ENCODE assay signal across 8 cellular contexts in the genomic region with DNA sequence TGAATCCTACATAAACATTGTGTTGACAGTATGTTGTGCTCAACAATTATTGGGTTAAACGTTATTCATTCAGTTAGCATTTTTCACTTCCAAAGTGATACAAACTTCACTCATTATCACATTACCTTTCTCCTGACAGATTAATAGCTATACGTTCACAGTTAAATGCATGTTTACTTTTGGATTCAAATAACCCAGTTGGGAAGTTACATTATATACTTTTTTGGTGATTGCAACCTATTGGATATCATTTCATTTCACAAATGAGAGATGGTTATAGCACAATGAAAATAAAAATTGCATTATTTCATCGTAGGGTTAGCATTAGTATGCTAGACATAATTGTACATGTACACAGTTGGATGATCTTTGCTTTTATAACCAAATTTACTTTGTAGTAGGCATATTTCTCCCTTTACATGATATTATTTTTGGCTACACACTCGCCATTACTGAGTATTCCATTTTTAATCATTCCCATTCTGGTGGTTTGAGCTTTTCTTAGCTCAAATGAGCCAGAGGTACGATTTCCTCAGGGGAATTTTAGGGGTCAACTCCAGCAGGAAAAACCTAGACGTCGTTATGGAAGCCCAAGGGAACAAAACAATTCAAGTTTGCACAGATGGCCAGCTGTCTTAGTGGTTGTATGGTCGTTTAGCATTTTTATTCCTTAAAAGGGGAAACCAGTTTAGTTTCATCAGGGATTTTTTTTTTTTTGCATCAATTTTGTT.
DNase-seq lines count a peak whose midpoint lies in the region.

No MANE protein-coding gene starts in this region.

- peak overlapping the region; percentile 60; the same call in 1 of the 2 replicates for H3K27ac ChIP-seq in SK-N-MC

- H3K4me1 Mint-ChIP-seq in activated T-cell treated with anti-CD3 and anti-CD28 coated beads, Interleukin-2, amount 50 U/mL, for 24 hours (ENCODE audit: low read depth) = peaks cover 46% of the 10 kb centered on the region

- H3K36me3 ChIP-seq in SK-N-MC (ENCODE audit: insufficient read depth, low read length) = peaks cover 7% of the 10 kb centered on the region

- H3K9me3 Mint-ChIP-seq in activated T-cell treated with anti-CD3 and anti-CD28 coated beads, Interleukin-2, amount 50 U/mL, for 24 hours = peaks cover 4% of the 10 kb centered on the region

- H3K36me3 Mint-ChIP-seq in activated T-cell treated with anti-CD3 and anti-CD28 coated beads, Interleukin-2, amount 50 U/mL, for 24 hours (ENCODE audit: low read depth) = peaks cover 41% of the 10 kb centered on the region

- DNase-seq in activated T-cell treated with anti-CD3 and anti-CD28 coated beads, Interleukin-2, amount 50 U/mL, for 24 hours = no peak
- DNase-seq in activated T-cell treated with anti-CD3 and anti-CD28 coated beads, Interleukin-2, amount 50 U/mL, for 48 hours = no peak
- DNase-seq in SK-N-MC (ENCODE audit: low read depth, low spot score) (no peak), fibroblast of peridontal ligament (ENCODE audit: extremely low read depth) (peak; percentile 93), pons (ENCODE audit: low spot score) (peak; percentile 36), NCI-H2029 treated with DMSO at 0.1 percent for 48 hours (lab: John Stamatoyannopoulos, UW) (no peak), NCI-H2029 (lab: John Stamatoyannopoulos, UW) (no peak), NCI-H1436 treated with DMSO at 0.1 percent for 48 hours (lab: John Stamatoyannopoulos, UW) (no peak)

- peak overlapping the region; percentile 87 for H3K4me3 Mint-ChIP-seq in activated T-cell treated with anti-CD3 and anti-CD28 coated beads, Interleukin-2, amount 50 U/mL, for 24 hours

- no peaks in the 10 kb centered on the region for H3K9me3 ChIP-seq in SK-N-MC (ENCODE audit: low read depth, low read length)

- peak overlapping the region; percentile 97 for H3K27ac Mint-ChIP-seq in activated T-cell treated with anti-CD3 and anti-CD28 coated beads, Interleukin-2, amount 50 U/mL, for 24 hours

- peak overlapping the region; percentile 91 for H3K4me3 ChIP-seq in SK-N-MC

- no peaks in the 10 kb centered on the region for H3K27me3 Mint-ChIP-seq in activated T-cell treated with anti-CD3 and anti-CD28 coated beads, Interleukin-2, amount 50 U/mL, for 24 hours

- H3K9ac ChIP-seq in SK-N-MC (ENCODE audit: insufficient read length) = peak overlapping the region; percentile 87

Comparison
In these comparisons a context has a peak if more than half of its experiments do, and no peak if none do; other contexts are left out.
1. DNase-seq: peak in fibroblast of peridontal ligament (single experiment) and pons (single experiment); none in activated T-cell treated with anti-CD3 and anti-CD28 coated beads, Interleukin-2, amount 50 U/mL, for 24 hours (single experiment), activated T-cell treated with anti-CD3 and anti-CD28 coated beads, Interleukin-2, amount 50 U/mL, for 48 hours (0 of 2), SK-N-MC (single experiment), NCI-H2029 treated with DMSO at 0.1 percent for 48 hours (single experiment), NCI-H2029 (single experiment) and NCI-H1436 treated with DMSO at 0.1 percent for 48 hours (single experiment).